24 cellular contexts compared by ENCODE assay signal in the genomic region with DNA sequence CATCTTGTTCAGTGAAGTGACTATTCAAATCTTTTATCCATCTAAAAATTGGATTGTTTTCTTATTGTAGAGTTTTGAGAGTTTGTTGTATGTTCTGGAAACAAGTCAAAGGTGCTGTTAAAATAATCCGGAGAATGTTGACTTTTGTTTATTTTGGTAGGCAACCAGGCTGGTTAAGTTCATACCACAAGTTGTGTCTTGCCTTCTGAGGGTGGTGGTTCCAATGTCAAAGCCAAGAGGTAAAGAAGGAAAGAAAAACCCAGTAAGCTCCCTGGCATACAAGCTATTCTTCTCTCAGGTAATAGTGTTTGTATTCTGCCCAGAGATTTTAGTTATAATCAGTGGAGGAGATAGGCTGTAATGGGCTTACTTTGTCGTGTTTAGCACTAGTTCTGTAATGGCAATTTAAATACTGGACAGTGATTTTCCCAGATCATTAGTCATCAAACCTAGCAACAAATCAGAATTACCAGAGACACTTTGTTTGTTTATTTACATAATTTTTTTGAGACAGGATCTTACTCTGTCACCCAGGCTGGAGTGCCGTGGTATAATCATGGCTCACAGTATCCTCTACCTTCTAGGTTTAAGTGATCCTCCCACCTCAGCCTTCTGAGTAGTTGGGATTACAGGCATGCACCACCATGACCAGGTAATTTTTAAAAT. TPM values are rescaled to one million over a fixed set of nuclear protein-coding genes. Genes with fewer than 3 reads are reported as not detected.
"Had no signal": no experiment of that assay in that cellular context is flagged by ENCODE, and none has a peak within 500 bp of the region (broad histone marks: within the 10 kb centered on the region; RNA-seq: fewer than 3 reads in every experiment).

No MANE protein-coding gene starts in this region.

- ATAC-seq: activated CD8-positive, alpha-beta T cell treated with anti-CD3 and anti-CD28 coated beads, Interleukin-2, amount 10 ng/mL, durations not matched to agents 7 days and 5 days; activated naive CD4-positive, alpha-beta T cell treated with anti-CD3 and anti-CD28 coated beads, Interleukin-2, amount 50 U/mL, for 72 hours; activated T-cell treated with anti-CD3 and anti-CD28 coated beads, Interleukin-2, amount 50 U/mL, for 72 hours; left lung; naive thymus-derived CD8-positive, alpha-beta T cell; stimulated activated memory B cell treated with anti-CD40 and anti-IgM and Interleukin-4, amounts not matched to agents 10 μg/mL and 1 μg/mL and 100 μg/mL, for 72 hours; WTC11 had no signal

- H3K27ac Mint-ChIP-seq: activated CD8-positive, alpha-beta T cell treated with anti-CD3 and anti-CD28 coated beads, Interleukin-2, amount 10 ng/mL, durations not matched to agents 7 days and 5 days; activated naive CD4-positive, alpha-beta T cell treated with anti-CD3 and anti-CD28 coated beads, Interleukin-2, amount 50 U/mL, for 72 hours; activated T-cell treated with anti-CD3 and anti-CD28 coated beads, Interleukin-2, amount 50 U/mL, for 72 hours; memory B cell; naive thymus-derived CD8-positive, alpha-beta T cell; stimulated activated memory B cell treated with anti-CD40 and anti-IgM and Interleukin-4, amounts not matched to agents 10 μg/mL and 1 μg/mL and 100 μg/mL, for 72 hours; WTC11 had no signal

- H3K9me3 ChIP-seq: left lung, tibial nerve, vagina had no signal

- H3K27me3 ChIP-seq: hepatocyte, tibial nerve, vagina had no signal

- H3K36me3 ChIP-seq: left lung, tibial nerve, vagina had no signal

- DNase-seq: activated CD4-positive, alpha-beta T cell treated with anti-CD3 and anti-CD28 coated beads for 4 hours; activated CD8-positive, alpha-beta memory T cell treated with anti-CD3 and anti-CD28 coated beads, Interleukin-2, amount 50 U/mL, for 4 hours; activated CD8-positive, alpha-beta T cell treated with anti-CD3 and anti-CD28 coated beads, Interleukin-2, amount 10 ng/mL, durations not matched to agents 7 days and 5 days; activated gamma-delta T cell; activated T-cell treated with anti-CD3 and anti-CD28 coated beads, Interleukin-2, amount 50 U/mL, for 72 hours; effector CD8-positive, alpha-beta T cell; erythroblast; kidney; left lung; naive thymus-derived CD8-positive, alpha-beta T cell had no signal

- H3K36me3 Mint-ChIP-seq: activated naive CD4-positive, alpha-beta T cell treated with anti-CD3 and anti-CD28 coated beads, Interleukin-2, amount 50 U/mL, for 72 hours; brain; memory B cell; naive thymus-derived CD8-positive, alpha-beta T cell; stimulated activated memory B cell treated with anti-CD40 and anti-IgM and Interleukin-4, amounts not matched to agents 10 μg/mL and 1 μg/mL and 100 μg/mL, for 72 hours; WTC11 had no signal

- H3K4me3 ChIP-seq: hepatocyte, left lung, tibial nerve, vagina had no signal

- H3K27ac ChIP-seq: hepatocyte, left lung, parathyroid adenoma, tibial nerve, vagina had no signal

- H3K9ac ChIP-seq: parathyroid adenoma had no signal

- H3K4me3 Mint-ChIP-seq: activated CD8-positive, alpha-beta T cell treated with anti-CD3 and anti-CD28 coated beads, Interleukin-2, amount 10 ng/mL, durations not matched to agents 7 days and 5 days; activated T-cell treated with anti-CD3 and anti-CD28 coated beads, Interleukin-2, amount 50 U/mL, for 72 hours; brain; memory B cell; naive thymus-derived CD8-positive, alpha-beta T cell; stimulated activated memory B cell treated with anti-CD40 and anti-IgM and Interleukin-4, amounts not matched to agents 10 μg/mL and 1 μg/mL and 100 μg/mL, for 72 hours; WTC11 had no signal

- H3K4me1 Mint-ChIP-seq: memory B cell; naive thymus-derived CD8-positive, alpha-beta T cell; stimulated activated memory B cell treated with anti-CD40 and anti-IgM and Interleukin-4, amounts not matched to agents 10 μg/mL and 1 μg/mL and 100 μg/mL, for 72 hours had no signal

- H3K4me1 ChIP-seq: left lung, parathyroid adenoma, tibial nerve had no signal

- H3K9me3 Mint-ChIP-seq: activated naive CD4-positive, alpha-beta T cell treated with anti-CD3 and anti-CD28 coated beads, Interleukin-2, amount 50 U/mL, for 72 hours; activated T-cell treated with anti-CD3 and anti-CD28 coated beads, Interleukin-2, amount 50 U/mL, for 72 hours; memory B cell; naive thymus-derived CD8-positive, alpha-beta T cell; stimulated activated memory B cell treated with anti-CD40 and anti-IgM and Interleukin-4, amounts not matched to agents 10 μg/mL and 1 μg/mL and 100 μg/mL, for 72 hours; WTC11 had no signal

RNA-seq across cellular contexts. Expression of a gene that starts 15.1 kb away (rescaled TPM):
- total RNA-seq: activated CD8-positive, alpha-beta T cell treated with anti-CD3 and anti-CD28 coated beads, Interleukin-2, amount 10 ng/mL, durations not matched to agents 7 days and 5 days; activated naive CD4-positive, alpha-beta T cell treated with anti-CD3 and anti-CD28 coated beads, Interleukin-2, amount 50 U/mL, for 72 hours; activated T-cell treated with anti-CD3 and anti-CD28 coated beads, Interleukin-2, amount 50 U/mL, for 72 hours; glomerular endothelial cell; hepatocyte; kidney; mucosa of gallbladder; naive thymus-derived CD8-positive, alpha-beta T cell; renal cortical epithelial cell; subcutaneous adipose tissue; T-helper 1 cell treated with Interleukin-12 subunit alpha and Interleukin-12 subunit beta and Interleukin-4 antibody, amounts not matched to agents 30 ng/mL and 1 ng/mL, for 36 hours; tibial nerve; vagina; WTC11 had no signal
- polyA plus RNA-seq: naive thymus-derived CD8-positive, alpha-beta T cell had no signal

RNA-seq across cellular contexts. Expression of a gene that starts 23.9 kb away (rescaled TPM):
- total RNA-seq: naive thymus-derived CD8-positive, alpha-beta T cell; tibial nerve had no signal
- polyA plus RNA-seq: naive thymus-derived CD8-positive, alpha-beta T cell had no signal
